2 cellular contexts compared by ENCODE assay signal in the genomic region with DNA sequence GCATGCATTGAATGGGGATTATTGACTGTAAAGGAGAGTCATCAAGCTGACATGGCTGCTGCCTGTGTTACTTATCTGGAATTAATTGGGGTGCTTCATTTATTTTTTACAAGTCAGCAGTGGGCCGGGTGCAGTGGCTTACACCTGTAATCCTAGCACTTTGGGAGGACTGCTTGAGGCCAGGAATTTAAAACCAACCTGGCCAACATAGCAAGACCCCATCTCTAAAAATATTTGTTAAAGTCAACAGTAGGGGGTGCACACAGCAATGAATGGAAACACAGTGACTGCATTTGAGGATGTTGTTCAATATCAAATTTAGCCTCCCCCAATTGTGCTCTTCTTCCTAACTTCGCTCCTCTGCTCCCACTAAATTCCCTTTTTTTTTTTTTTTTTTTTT.
A peak's percentile ranks its signal among the peaks of the same experiment; 100 is the strongest.
TF ChIP-seq lines count a peak whose summit lies in the region.

No MANE protein-coding gene starts in this region.

TF ChIP-seq in HEK293, 187 proteins besides CTCF, POLR2A, EP300 and RAD21:
- TF ChIP-seq ZNF341 (tag by site-specific recombination; IDR thresholded peaks at IDR 0.05; ENCODE audit: low read depth) (no peak), ZNF121 (tag by site-specific recombination; IDR thresholded peaks at IDR 0.05) (peak; percentile 58; the same call in 1 of the 2 replicates)

TF ChIP-seq in K562, 482 proteins besides CTCF, POLR2A, EP300 and RAD21:
- TF ChIP-seq ETV1 (tag; conservative IDR thresholded peaks at IDR 0.05; ENCODE audit: low read depth): no peak
- no peak for TF ChIP-seq PYGO2 (tag; IDR thresholded peaks at IDR 0.05)
- no peak for TF ChIP-seq EWSR1 (IDR thresholded peaks at IDR 0.05; ENCODE audit: borderline replicate concordance, low read depth, partially characterized antibody)
- TF ChIP-seq ZNF584 (CRISPR knock-in tag; IDR thresholded peaks at IDR 0.05; ENCODE audit: low read depth): no peak
- TF ChIP-seq CAMTA2 (CRISPR knock-in tag; conservative IDR thresholded peaks at IDR 0.05): no peak
- TF ChIP-seq BRF2 (IDR thresholded peaks at IDR 0.05; ENCODE audit: borderline replicate concordance, insufficient read depth, insufficient read length): no peak
- peak; percentile 79 for TF ChIP-seq RBM25 (IDR thresholded peaks at IDR 0.05; ENCODE audit: low read depth, low read length, severe bottlenecking)
- TF ChIP-seq ZNF146 (CRISPR knock-in tag; IDR thresholded peaks at IDR 0.05; ENCODE audit: unreplicated experiment): no peak
- TF ChIP-seq LARP7 (IDR thresholded peaks at IDR 0.05): no peak
- no peak for TF ChIP-seq NR1H2 (CRISPR knock-in tag; IDR thresholded peaks at IDR 0.05)
- no peak for TF ChIP-seq MAX (CRISPR knock-in tag; IDR thresholded peaks at IDR 0.05)
- TF ChIP-seq ZNF121 (CRISPR knock-in tag; conservative IDR thresholded peaks at IDR 0.05): peak; percentile 77
- no peak for TF ChIP-seq SMARCC2 (IDR thresholded peaks at IDR 0.05; ENCODE audit: low read depth)
- no peak for TF ChIP-seq NONO (IDR thresholded peaks at IDR 0.05; ENCODE audit: low read depth in 2 of 2, low read length in 1 of 2)
- TF ChIP-seq, protein P1, sequence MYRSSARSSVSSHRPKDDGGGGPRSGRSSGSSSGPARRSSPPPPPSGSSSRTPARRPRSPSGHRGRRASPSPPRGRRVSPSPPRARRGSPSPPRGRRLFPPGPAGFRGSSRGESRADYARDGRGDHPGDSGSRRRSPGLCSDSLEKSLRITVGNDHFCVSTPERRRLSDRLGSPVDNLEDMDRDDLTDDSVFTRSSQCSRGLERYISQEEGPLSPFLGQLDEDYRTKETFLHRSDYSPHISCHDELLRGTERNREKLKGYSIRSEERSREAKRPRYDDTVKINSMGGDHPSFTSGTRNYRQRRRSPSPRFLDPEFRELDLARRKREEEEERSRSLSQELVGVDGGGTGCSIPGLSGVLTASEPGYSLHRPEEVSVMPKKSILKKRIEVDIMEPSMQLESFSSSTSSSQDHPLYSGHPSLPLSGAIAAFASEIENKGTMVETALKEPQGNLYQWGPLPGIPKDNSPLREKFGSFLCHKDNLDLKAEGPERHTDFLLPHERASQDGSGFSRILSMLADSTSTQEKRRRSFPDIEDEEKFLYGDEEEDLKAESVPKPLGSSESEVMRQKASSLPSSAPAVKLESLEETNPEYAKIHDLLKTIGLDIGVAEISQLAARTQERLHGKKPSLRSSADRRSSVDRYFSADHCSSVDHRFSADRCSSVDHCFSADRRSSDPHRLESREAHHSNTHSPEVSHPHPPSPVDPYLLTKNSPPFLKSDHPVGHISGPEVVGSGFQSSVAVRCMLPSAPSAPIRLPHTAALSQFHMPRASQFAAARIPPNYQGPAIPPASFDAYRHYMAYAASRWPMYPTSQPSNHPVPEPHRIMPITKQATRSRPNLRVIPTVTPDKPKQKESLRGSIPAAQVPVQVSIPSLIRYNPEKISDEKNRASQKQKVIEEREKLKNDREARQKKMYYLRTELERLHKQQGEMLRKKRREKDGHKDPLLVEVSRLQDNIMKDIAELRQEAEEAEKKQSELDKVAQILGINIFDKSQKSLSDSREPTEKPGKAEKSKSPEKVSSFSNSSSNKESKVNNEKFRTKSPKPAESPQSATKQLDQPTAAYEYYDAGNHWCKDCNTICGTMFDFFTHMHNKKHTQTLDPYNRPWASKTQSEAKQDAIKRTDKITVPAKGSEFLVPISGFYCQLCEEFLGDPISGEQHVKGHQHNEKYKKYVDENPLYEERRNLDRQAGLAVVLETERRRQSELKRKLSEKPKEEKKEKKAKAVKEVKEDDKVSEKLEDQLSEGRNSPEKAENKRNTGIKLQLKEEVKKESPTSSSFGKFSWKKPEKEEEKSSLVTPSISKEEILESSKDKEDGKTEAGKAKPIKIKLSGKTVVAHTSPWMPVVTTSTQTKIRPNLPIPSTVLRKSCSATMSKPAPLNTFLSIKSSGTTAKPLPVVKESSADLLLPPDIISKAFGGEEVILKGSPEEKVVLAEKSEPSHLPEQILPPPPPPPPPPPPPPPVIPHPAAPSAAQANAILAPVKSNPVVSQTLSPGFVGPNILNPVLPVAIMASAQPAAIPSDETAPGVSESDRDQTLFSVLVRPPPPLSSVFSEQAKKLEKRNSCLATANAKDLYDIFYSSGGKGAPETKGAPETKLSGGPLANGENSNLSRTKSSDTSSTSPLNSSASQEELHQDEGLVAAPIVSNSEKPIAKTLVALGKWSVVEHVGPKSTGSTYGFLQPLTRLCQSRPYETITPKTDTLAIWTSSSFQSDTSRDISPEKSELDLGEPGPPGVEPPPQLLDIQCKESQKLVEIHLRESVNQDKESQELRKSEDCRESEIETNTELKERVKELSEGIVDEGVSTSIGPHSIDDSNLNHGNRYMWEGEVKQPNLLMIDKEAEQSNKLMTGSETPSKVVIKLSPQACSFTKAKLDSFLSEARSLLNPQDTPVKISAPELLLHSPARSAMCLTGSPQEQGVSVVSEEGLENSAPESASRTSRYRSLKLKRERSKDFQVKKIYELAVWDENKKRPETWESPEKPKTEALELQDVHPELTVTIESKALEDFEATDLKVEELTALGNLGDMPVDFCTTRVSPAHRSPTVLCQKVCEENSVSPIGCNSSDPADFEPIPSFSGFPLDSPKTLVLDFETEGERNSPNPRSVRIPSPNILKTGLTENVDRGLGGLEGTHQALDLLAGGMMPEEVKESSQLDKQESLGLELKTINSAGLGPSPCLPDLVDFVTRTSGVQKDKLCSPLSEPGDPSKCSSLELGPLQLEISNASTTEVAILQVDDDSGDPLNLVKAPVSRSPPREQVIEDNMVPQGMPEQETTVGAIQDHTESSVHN (IDR thresholded peaks at IDR 0.05; ENCODE audit: borderline replicate concordance in 1 of 2, low read depth in 1 of 2): no peak
